In genomic region chr6:102389994-102390393, GRCh38 we compare ENCODE assay signal across 17 cellular contexts.
"Had no signal": no experiment of that assay in that cellular context is flagged by ENCODE, and none has a peak within 500 bp of the region (broad histone marks: within the 10 kb centered on the region; RNA-seq: fewer than 3 reads in every experiment).

No MANE protein-coding gene starts in this region.

- H3K27ac ChIP-seq: coronary artery, epithelial cell of prostate, prostate gland, right atrium auricular region, stomach, suprapubic skin, vagina had no signal

- ATAC-seq: activated naive CD4-positive, alpha-beta T cell treated with anti-CD3 and anti-CD28 coated beads, Interleukin-2, amount 50 U/mL, for 72 hours had no signal

- H3K36me3 ChIP-seq: prostate gland, right atrium auricular region, stomach, suprapubic skin, vagina had no signal

- H3K4me1 ChIP-seq: prostate gland, right atrium auricular region, stomach, suprapubic skin, vagina had no signal

- FAIRE-seq: astrocyte, TTC549 had no signal

- H3K9me3 ChIP-seq: prostate gland, suprapubic skin, vagina had no signal

- H3K4me3 ChIP-seq: coronary artery, lung, prostate gland, right atrium auricular region, stomach, suprapubic skin, vagina had no signal

- H3K27me3 ChIP-seq: right atrium auricular region, stomach, suprapubic skin, vagina had no signal

- DNase-seq: activated CD4-positive, alpha-beta T cell treated with anti-CD3 and anti-CD28 coated beads for 1 hour; activated CD4-positive, alpha-beta T cell treated with anti-CD3 and anti-CD28 coated beads, Interleukin-2, amount 50 U/mL, for 1 hour; activated T-cell treated with anti-CD3 and anti-CD28 coated beads, Interleukin-2, amount 50 U/mL, for 1 hour; naive B cell; stimulated activated CD4-positive, alpha-beta T cell treated with anti-CD3 and anti-CD28 coated beads, Interleukin-1b, Interleukin-23, amount 100 ng/mL, for 48 hours; stomach; T-helper 1 cell had no signal
